Comparison of ENCODE assay signal across 1 cellular context in the genomic region with DNA sequence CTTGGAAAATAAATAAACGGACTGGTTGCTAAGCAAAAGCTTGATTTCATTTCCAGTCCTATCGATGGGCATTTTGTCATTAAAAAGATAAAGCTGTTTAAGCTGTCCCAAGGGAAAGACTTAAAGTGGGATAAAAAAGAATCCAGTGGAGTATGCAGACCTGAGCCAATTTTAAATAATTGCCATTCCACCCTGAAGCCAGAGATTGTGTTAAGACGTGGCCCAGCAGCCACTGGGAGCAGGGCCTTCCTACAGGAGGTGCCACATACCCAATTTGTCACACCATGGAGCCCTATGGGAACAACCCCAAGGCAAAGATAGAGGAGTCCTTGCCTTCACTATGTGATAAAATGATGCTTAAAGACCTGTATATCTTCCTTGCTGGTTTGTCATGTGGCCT.
TF ChIP-seq lines count a peak whose summit lies in the region.

No MANE protein-coding gene starts in this region.

TF ChIP-seq in SK-N-SH, 30 proteins besides CTCF, POLR2A, EP300 and RAD21 (continued from another document):
- TF ChIP-seq, protein P1, sequence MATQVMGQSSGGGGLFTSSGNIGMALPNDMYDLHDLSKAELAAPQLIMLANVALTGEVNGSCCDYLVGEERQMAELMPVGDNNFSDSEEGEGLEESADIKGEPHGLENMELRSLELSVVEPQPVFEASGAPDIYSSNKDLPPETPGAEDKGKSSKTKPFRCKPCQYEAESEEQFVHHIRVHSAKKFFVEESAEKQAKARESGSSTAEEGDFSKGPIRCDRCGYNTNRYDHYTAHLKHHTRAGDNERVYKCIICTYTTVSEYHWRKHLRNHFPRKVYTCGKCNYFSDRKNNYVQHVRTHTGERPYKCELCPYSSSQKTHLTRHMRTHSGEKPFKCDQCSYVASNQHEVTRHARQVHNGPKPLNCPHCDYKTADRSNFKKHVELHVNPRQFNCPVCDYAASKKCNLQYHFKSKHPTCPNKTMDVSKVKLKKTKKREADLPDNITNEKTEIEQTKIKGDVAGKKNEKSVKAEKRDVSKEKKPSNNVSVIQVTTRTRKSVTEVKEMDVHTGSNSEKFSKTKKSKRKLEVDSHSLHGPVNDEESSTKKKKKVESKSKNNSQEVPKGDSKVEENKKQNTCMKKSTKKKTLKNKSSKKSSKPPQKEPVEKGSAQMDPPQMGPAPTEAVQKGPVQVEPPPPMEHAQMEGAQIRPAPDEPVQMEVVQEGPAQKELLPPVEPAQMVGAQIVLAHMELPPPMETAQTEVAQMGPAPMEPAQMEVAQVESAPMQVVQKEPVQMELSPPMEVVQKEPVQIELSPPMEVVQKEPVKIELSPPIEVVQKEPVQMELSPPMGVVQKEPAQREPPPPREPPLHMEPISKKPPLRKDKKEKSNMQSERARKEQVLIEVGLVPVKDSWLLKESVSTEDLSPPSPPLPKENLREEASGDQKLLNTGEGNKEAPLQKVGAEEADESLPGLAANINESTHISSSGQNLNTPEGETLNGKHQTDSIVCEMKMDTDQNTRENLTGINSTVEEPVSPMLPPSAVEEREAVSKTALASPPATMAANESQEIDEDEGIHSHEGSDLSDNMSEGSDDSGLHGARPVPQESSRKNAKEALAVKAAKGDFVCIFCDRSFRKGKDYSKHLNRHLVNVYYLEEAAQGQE (IDR thresholded peaks at IDR 0.05; ENCODE audit: low read depth, low read length) = no peak
- TF ChIP-seq NFIC (IDR thresholded peaks at IDR 0.05; ENCODE audit: borderline replicate concordance) = no peak
